8 cellular contexts compared by ENCODE assay signal in genomic region chr2:24123212-24124002, GRCh38. TPM values are rescaled to one million over a fixed set of nuclear protein-coding genes. Genes with fewer than 3 reads are reported as not detected.
DNase-seq lines count a peak whose midpoint lies in the region; ATAC-seq and TF ChIP-seq lines count a peak whose summit lies in the region.

Gene FAM228B, plus strand, starts transcription at chr2:24123469. Its CDS starts 893 bp downstream, at chr2:24124362.
A gene with protein sequence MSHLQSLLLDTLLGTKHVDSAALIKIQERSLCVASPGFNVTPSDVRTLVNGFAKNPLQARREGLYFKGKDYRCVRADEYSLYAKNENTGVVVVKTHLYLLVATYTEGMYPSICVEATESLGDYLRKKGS (minus strand): TSS chr2:24123334. CDS start chr2:24122535, 799 bp downstream.

- H3K9me3 ChIP-seq in thoracic aorta: no peaks in the 10 kb centered on the region

- DNase-seq in G401 (ENCODE audit: low spot score): peak; percentile 88
- DNase-seq in H4 (ENCODE audit: low spot score): peak; percentile 57
- peak; percentile 39 for DNase-seq in LNCaP clone FGC (ENCODE audit: low read depth)
- peak; percentile 36 to 78 for DNase-seq in SHP77 (lab: John Stamatoyannopoulos, UW)
- peak; percentile 83 for DNase-seq in activated naive CD4-positive, alpha-beta T cell treated with anti-CD3 and anti-CD28 coated beads for 36 hours
- DNase-seq in germinal center (ENCODE audit: low spot score): peak; percentile 91
- DNase-seq in occipital lobe (lab: John Stamatoyannopoulos, UW): peak; percentile 89
- peak; percentile 55 for DNase-seq in thoracic aorta (ENCODE audit: low spot score)

- TF ChIP-seq CTCF in LNCaP clone FGC (IDR thresholded peaks at IDR 0.05; ENCODE audit: control insufficient read depth, extremely low read depth, insufficient read depth): no peak
- TF ChIP-seq CTCF in thoracic aorta (IDR thresholded peaks at IDR 0.05): no peak

- H3K27me3 Mint-ChIP-seq in activated naive CD4-positive, alpha-beta T cell treated with anti-CD3 and anti-CD28 coated beads for 36 hours (ENCODE audit: low read depth): peaks cover 5% of the 10 kb centered on the region

- H3K4me3 Mint-ChIP-seq in activated naive CD4-positive, alpha-beta T cell treated with anti-CD3 and anti-CD28 coated beads for 36 hours: peak within 1 kb of the TSS; percentile 75

- intact Hi-C loops in activated naive CD4-positive, alpha-beta T cell treated with anti-CD3 and anti-CD28 coated beads for 36 hours (cut with micrococcal nuclease): loop anchor here (1.0 to 5.0 kb wide), 4 partner anchors 47 to 196 kb away; partner anchors contain the start of genes ATAD2B, SF3B6, UBXN2A and WDCP

- in situ Hi-C loops in G401 (cut with HindIII; ENCODE audit: low sequenced_read_pairs): no loop called here

- no peaks in the 10 kb centered on the region for H3K9me3 Mint-ChIP-seq in activated naive CD4-positive, alpha-beta T cell treated with anti-CD3 and anti-CD28 coated beads for 36 hours

- H3K27ac ChIP-seq in thoracic aorta: peak within 1 kb of the TSS; percentile 79 to 89

- H3K4me3 ChIP-seq in LNCaP clone FGC (ENCODE audit: low read depth, low read length) (peak within 1 kb of the TSS; percentile 76), thoracic aorta (peak within 1 kb of the TSS; percentile 96)

- peak within 1 kb of the TSS; percentile 8 for H3K27ac Mint-ChIP-seq in activated naive CD4-positive, alpha-beta T cell treated with anti-CD3 and anti-CD28 coated beads for 36 hours

- peaks cover 5% of the 10 kb centered on the region for H3K4me1 Mint-ChIP-seq in activated naive CD4-positive, alpha-beta T cell treated with anti-CD3 and anti-CD28 coated beads for 36 hours (ENCODE audit: low read depth)

- CTCF ChIA-PET in activated naive CD4-positive, alpha-beta T cell treated with anti-CD3 and anti-CD28 coated beads for 36 hours (lab: Charles Lee): interaction anchor here (0.8 kb wide), 1 partner anchor 41 kb away, joined by 3 read pairs; no protein-coding TSS in a partner anchor

- no peaks in the 10 kb centered on the region for H3K27me3 ChIP-seq in thoracic aorta (replicated peaks; ENCODE audit: insufficient read depth)

- peak; percentile 85 for ATAC-seq in thoracic aorta (ENCODE audit: insufficient number of reproducible peaks, low FRiP score, low read depth)

- H3K4me1 ChIP-seq in thoracic aorta (ENCODE audit: control insufficient read depth in 1 of 2, low read depth in 2 of 2): peaks cover 11 to 32% of the 10 kb centered on the region in 2 donors

- no peaks in the 10 kb centered on the region for H3K36me3 ChIP-seq in thoracic aorta

- no peaks in the 10 kb centered on the region for H3K36me3 Mint-ChIP-seq in activated naive CD4-positive, alpha-beta T cell treated with anti-CD3 and anti-CD28 coated beads for 36 hours (ENCODE audit: low read depth)

RNA-seq across cellular contexts. Expression of gene FAM228B, which starts in this region (rescaled TPM):
- 1.3 and 5.6 TPM in 2 replicates for total RNA-seq in G401 (2014; rRNA removed; shearing (Covaris generic))
- total RNA-seq in H4 (2014; rRNA removed; shearing (Covaris generic)): 0.27 and 1.8 TPM in 2 replicates
- total RNA-seq in activated naive CD4-positive, alpha-beta T cell treated with anti-CD3 and anti-CD28 coated beads for 36 hours: 1 to 10 TPM; 3.6 to 4.1 TPM
- total RNA-seq in occipital lobe: 109 TPM
- 100 to 1,000 TPM in 1 of 2 donors, 10 to 100 TPM in 1; 23.6 to 114 TPM for total RNA-seq in thoracic aorta

RNA-seq across cellular contexts. Expression of the second gene that starts in this region (rescaled TPM):
- not detected in 2 replicates for total RNA-seq in G401 (2014; rRNA removed; shearing (Covaris generic))
- total RNA-seq in H4 (2014; rRNA removed; shearing (Covaris generic)): 0.72 and 1.1 TPM in 2 replicates
- under 1 TPM in 1 of 2 experiments, not detected in 1; 0.32 TPM for total RNA-seq in activated naive CD4-positive, alpha-beta T cell treated with anti-CD3 and anti-CD28 coated beads for 36 hours
- 0.47 TPM for total RNA-seq in occipital lobe
- 1 to 10 TPM in 1 of 2 donors, not detected in 1; 1.9 TPM for total RNA-seq in thoracic aorta

Comparison
In these comparisons a context has a peak if more than half of its experiments do, and no peak if none do; other contexts are left out.
1. Peak in every context shown above with its lines: DNase-seq, ATAC-seq, H3K4me3 ChIP-seq and H3K27ac ChIP-seq.
2. DNase-seq: peak in every context shown above with its lines; median percentile 91 in germinal center; 89 in occipital lobe; 88 in G401; 83 in activated naive CD4-positive, alpha-beta T cell treated with anti-CD3 and anti-CD28 coated beads for 36 hours; 57 in H4; 57 in SHP77; 55 in thoracic aorta; 39 in LNCaP clone FGC.